13 cellular contexts compared by ENCODE assay signal in genomic region chr4:2849267-2850140, GRCh38. TPM values are rescaled to one million over a fixed set of nuclear protein-coding genes. Genes with fewer than 3 reads are reported as not detected.
DNase-seq lines count a peak whose midpoint lies in the region; ATAC-seq and TF ChIP-seq lines count a peak whose summit lies in the region.
"Had no signal": no experiment of that assay in that cellular context is flagged by ENCODE, and none has a peak within 500 bp of the region (broad histone marks: within the 10 kb centered on the region; RNA-seq: fewer than 3 reads in every experiment).

No MANE protein-coding gene starts in this region.

- peak overlapping the region in 1 of 2 donors; percentile 59 for H3K4me3 Mint-ChIP-seq in activated T-cell treated with anti-CD3 and anti-CD28 coated beads, Interleukin-2, amount 50 U/mL, for 72 hours

- TF ChIP-seq EP300 in stomach (IDR thresholded peaks at IDR 0.05) = no peak
- TF ChIP-seq EP300 in ovary (IDR thresholded peaks at IDR 0.05) = no peak

- peak overlapping the region; percentile 82 for H3K27ac Mint-ChIP-seq in activated T-cell treated with anti-CD3 and anti-CD28 coated beads, Interleukin-2, amount 50 U/mL, for 72 hours

- peaks cover 3 to 7% of the 10 kb centered on the region in 2 donors for H3K36me3 Mint-ChIP-seq in activated T-cell treated with anti-CD3 and anti-CD28 coated beads, Interleukin-2, amount 50 U/mL, for 72 hours (ENCODE audit: insufficient read depth in 2 of 2)

- intact Hi-C loops in ascending aorta (cut with DNase I) = loop anchor here (10.0 kb wide), 2 partner anchors 585 to 1505 kb away; partner anchors contain the start of genes MXD4 and UVSSA
- intact Hi-C loops in stomach (cut with DNase I; ENCODE audit: low total_unique reads) = no loop called here
- intact Hi-C loops in ovary (cut with DNase I) = loop anchor here in 1 of 4 donors (10.0 kb wide), 1 partner anchor 85 kb away; no protein-coding TSS in a partner anchor

- H3K27ac ChIP-seq in ascending aorta (peak overlapping the region; percentile 17 to 47), liver (ENCODE audit: low read depth in 1 of 2, low read length in 2 of 2) (peak overlapping the region in 1 of 2 donors; percentile 6), stomach (peak overlapping the region in 4 of 5 donors; percentile 21 to 67 (median 58)), ovary (no peak overlapping the region)

- H3K36me3 ChIP-seq in ascending aorta = peaks cover 7 to 13% of the 10 kb centered on the region in 2 donors
- peaks cover 0 to 6% (median 2%) of the 10 kb centered on the region in 4 donors for H3K36me3 ChIP-seq in liver (ENCODE audit: control insufficient read depth in 4 of 4, insufficient read depth in 3 of 4, low read depth in 1 of 4, low read length in 3 of 4)
- peaks cover 9 to 15% (median 12%) of the 10 kb centered on the region in 4 donors for H3K36me3 ChIP-seq in stomach
- no peaks in the 10 kb centered on the region for H3K36me3 ChIP-seq in ovary

- no peak for DNase-seq in activated T-cell treated with anti-CD3 and anti-CD28 coated beads, Interleukin-2, amount 50 U/mL, for 72 hours
- DNase-seq in activated T-cell treated with anti-CD3 and anti-CD28 coated beads for 4 hours (no peak), ascending aorta (ENCODE audit: low spot score in 2 of 2) (no peak), stomach (peak; percentile 51), NCI-H187 (lab: John Stamatoyannopoulos, UW) (no peak), ovary (no peak)
- DNase-seq: activated CD4-positive, alpha-beta T cell treated with anti-CD3 and anti-CD28 coated beads for 48 hours; aorta; NCI-H2107 had no signal

- TF ChIP-seq CTCF in ascending aorta (IDR thresholded peaks at IDR 0.05) (no peak), liver (IDR thresholded peaks at IDR 0.05; ENCODE audit: low read depth, low read length, missing input control) (no peak), stomach (IDR thresholded peaks at IDR 0.05) (no peak), ovary (IDR thresholded peaks at IDR 0.05) (no peak)

- H3K4me3 ChIP-seq in ascending aorta (no peak overlapping the region), liver (ENCODE audit: low read depth in 1 of 3, low read length in 3 of 3) (no peak overlapping the region), stomach (no peak overlapping the region), ovary (no peak overlapping the region)
- H3K4me3 ChIP-seq: skin epidermis had no signal

- H3K9me3 Mint-ChIP-seq in activated T-cell treated with anti-CD3 and anti-CD28 coated beads, Interleukin-2, amount 50 U/mL, for 72 hours = no peaks in the 10 kb centered on the region

- no peak overlapping the region for H3K9ac ChIP-seq in liver (ENCODE audit: low read depth in 1 of 2, low read length in 2 of 2)

- TF ChIP-seq POLR2A in stomach (IDR thresholded peaks at IDR 0.05) = no peak
- no peak for TF ChIP-seq POLR2A in ovary (IDR thresholded peaks at IDR 0.05)

- ATAC-seq in activated T-cell treated with anti-CD3 and anti-CD28 coated beads, Interleukin-2, amount 50 U/mL, for 72 hours (replicated peaks in 1 of 2) = no peak
- ATAC-seq in activated CD4-positive, CD25-positive, alpha-beta regulatory T cell treated with anti-CD3 and anti-CD28 coated beads, Interleukin-2, amount 50 U/mL, for 24 hours = no peak
- ATAC-seq: Panc1 had no signal

- H3K4me1 ChIP-seq in ascending aorta = peaks cover 3 to 51% of the 10 kb centered on the region in 2 donors
- H3K4me1 ChIP-seq in liver (ENCODE audit: control insufficient read depth in 4 of 4, insufficient read depth in 4 of 4, low read length in 3 of 4) = peaks cover 2 to 35% (median 18%) of the 10 kb centered on the region in 4 donors
- H3K4me1 ChIP-seq in stomach = peaks cover 80 to 98% (median 91%) of the 10 kb centered on the region in 4 donors
- peaks cover 23% of the 10 kb centered on the region for H3K4me1 ChIP-seq in ovary (ENCODE audit: insufficient read depth)

- H3K9me3 ChIP-seq in ascending aorta = no peaks in the 10 kb centered on the region
- H3K9me3 ChIP-seq in liver (ENCODE audit: control insufficient read depth in 4 of 4, low read length in 3 of 4) = no peaks in the 10 kb centered on the region
- H3K9me3 ChIP-seq in stomach = no peaks in the 10 kb centered on the region
- no peaks in the 10 kb centered on the region for H3K9me3 ChIP-seq in ovary

- no peaks in the 10 kb centered on the region for H3K27me3 ChIP-seq in ascending aorta
- no peaks in the 10 kb centered on the region for H3K27me3 ChIP-seq in liver (ENCODE audit: control insufficient read depth in 4 of 4, insufficient read depth in 4 of 4, low read length in 3 of 4)
- H3K27me3 ChIP-seq in stomach = no peaks in the 10 kb centered on the region
- no peaks in the 10 kb centered on the region for H3K27me3 ChIP-seq in ovary

- peak in 1 of 2 donors; percentile 25 for TF ChIP-seq RAD21 in liver (IDR thresholded peaks at IDR 0.05)

- 62% methylated on average over 9 of the region's 9 CpGs for WGBS in liver
- 32 to 44% (median 37%) methylated on average over 9 of the region's 9 CpGs for WGBS in stomach, 5 donors
- WGBS in ovary, 3 donors = 43 to 52% (median 47%) methylated on average over 9 of the region's 9 CpGs

- H3K27me3 Mint-ChIP-seq in activated T-cell treated with anti-CD3 and anti-CD28 coated beads, Interleukin-2, amount 50 U/mL, for 72 hours (ENCODE audit: low read depth) = no peaks in the 10 kb centered on the region

- H3K4me1 Mint-ChIP-seq in activated T-cell treated with anti-CD3 and anti-CD28 coated beads, Interleukin-2, amount 50 U/mL, for 72 hours (ENCODE audit: low read depth) = peaks cover 93% of the 10 kb centered on the region

TF ChIP-seq in liver, 16 proteins besides CTCF, POLR2A, EP300 and RAD21 (continues in another document):
- TF ChIP-seq NR2F2 (IDR thresholded peaks at IDR 0.05) (no peak), MAX (IDR thresholded peaks at IDR 0.05) (no peak), HNF4G (IDR thresholded peaks at IDR 0.05) (peak; percentile 45), ZBTB33 (IDR thresholded peaks at IDR 0.05) (no peak), EGR1 (IDR thresholded peaks at IDR 0.05; ENCODE audit: low read depth in 2 of 2) (no peak), FOXA2 (IDR thresholded peaks at IDR 0.05) (no peak), RXRA (IDR thresholded peaks at IDR 0.05) (peak; percentile 28 to 31), TAF1 (conservative IDR thresholded peaks at IDR 0.05) (no peak), SP1 (IDR thresholded peaks at IDR 0.05) (peak; percentile 42), HNF4A (conservative IDR thresholded peaks at IDR 0.05) (peak; percentile 77 to 78), FOXA1 (IDR thresholded peaks at IDR 0.05) (no peak), GABPA (IDR thresholded peaks at IDR 0.05 in 1 of 2, conservative IDR thresholded peaks at IDR 0.05 in 1 of 2) (no peak)
- TF ChIP-seq, protein P1, sequence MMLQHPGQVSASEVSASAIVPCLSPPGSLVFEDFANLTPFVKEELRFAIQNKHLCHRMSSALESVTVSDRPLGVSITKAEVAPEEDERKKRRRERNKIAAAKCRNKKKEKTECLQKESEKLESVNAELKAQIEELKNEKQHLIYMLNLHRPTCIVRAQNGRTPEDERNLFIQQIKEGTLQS (IDR thresholded peaks at IDR 0.05) = no peak

RNA-seq across cellular contexts. Expression of gene ADD1, which starts 5.9 kb away (rescaled TPM):
- 100 to 1,000 TPM; 281 to 282 TPM for total RNA-seq in activated T-cell treated with anti-CD3 and anti-CD28 coated beads, Interleukin-2, amount 50 U/mL, for 72 hours
- total RNA-seq in ascending aorta = 261 TPM
- total RNA-seq in liver = 100 to 1,000 TPM in 1 of 2 donors, 10 to 100 TPM in 1; 95.5 to 142 TPM
- polyA plus RNA-seq in liver = 10 to 100 TPM; 62.2 to 71.3 TPM
- total RNA-seq in stomach = 1,000 to 10,000 TPM in 1 of 5 donors, 100 to 1,000 TPM in 4; 162 to 1,174 (median 290) TPM
- polyA plus RNA-seq in stomach = 100 to 1,000 TPM; 103 to 197 (median 127) TPM
- total RNA-seq in ovary = 100 to 1,000 TPM; 166 to 447 (median 389) TPM
- 100 to 1,000 TPM; 203 to 365 TPM for polyA plus RNA-seq in ovary

RNA-seq across cellular contexts. Expression of gene SH3BP2, which starts 56.6 kb away (rescaled TPM):
- total RNA-seq in activated T-cell treated with anti-CD3 and anti-CD28 coated beads, Interleukin-2, amount 50 U/mL, for 72 hours = 10 to 100 TPM; 60.7 to 65.6 TPM
- total RNA-seq in ascending aorta (70.6 TPM), liver (10 to 100 TPM; 17.9 to 80.2 TPM), stomach (100 to 1,000 TPM in 2 of 5 donors, 10 to 100 TPM in 3; 31.8 to 151 (median 89.9) TPM), ovary (10 to 100 TPM; 13.6 to 46.9 (median 29.3) TPM)
- polyA plus RNA-seq in liver (10 to 100 TPM; 22.6 to 54.4 TPM), stomach (10 to 100 TPM in 2 of 3 donors, 1 to 10 TPM in 1; 9.0 to 26.7 (median 11.1) TPM), ovary (10 to 100 TPM in 1 of 2 donors, 1 to 10 TPM in 1; 5.3 to 18.3 TPM)

Comparison
In these comparisons a context has a peak if more than half of its experiments do, and no peak if none do; other contexts are left out.
1. H3K27ac ChIP-seq: peak in ascending aorta (2 of 2) and stomach (4 of 5); none in ovary (0 of 2).